ENCODE assay signal across 19 cellular contexts in the genomic region with DNA sequence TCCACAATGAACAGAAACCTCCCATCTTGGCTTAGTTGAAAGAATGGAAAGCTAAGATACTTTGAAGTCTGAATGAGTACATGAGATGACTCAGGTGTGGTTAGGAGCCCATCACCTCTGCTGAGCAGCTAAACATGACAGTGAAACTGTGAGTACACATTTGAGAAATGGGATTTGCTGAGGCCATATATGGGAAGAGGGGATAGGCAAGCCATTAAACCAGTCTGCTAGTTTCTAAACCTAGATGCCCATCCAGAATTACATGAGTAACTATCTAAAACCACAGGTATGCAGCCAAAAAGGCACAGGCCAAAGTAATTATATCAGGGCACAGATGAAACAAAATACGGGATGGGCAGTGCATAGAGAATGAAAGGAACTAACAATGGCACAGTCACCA. TPM values are rescaled to one million over a fixed set of nuclear protein-coding genes. Genes with fewer than 3 reads are reported as not detected.
A peak's percentile ranks its signal among the peaks of the same experiment; 100 is the strongest.
DNase-seq lines count a peak whose midpoint lies in the region; ATAC-seq and TF ChIP-seq lines count a peak whose summit lies in the region.
"Had no signal": no experiment of that assay in that cellular context is flagged by ENCODE, and none has a peak within 500 bp of the region (broad histone marks: within the 10 kb centered on the region; RNA-seq: fewer than 3 reads in every experiment).

No MANE protein-coding gene starts in this region.

- no peaks in the 10 kb centered on the region for H3K9me3 Mint-ChIP-seq in activated CD8-positive, alpha-beta T cell treated with anti-CD3 and anti-CD28 coated beads for 36 hours
- no peaks in the 10 kb centered on the region for H3K9me3 Mint-ChIP-seq in activated CD8-positive, alpha-beta T cell treated with anti-CD3 and anti-CD28 coated beads, Interleukin-2, amount 10 ng/mL, durations not matched to agents 7 days and 5 days (ENCODE audit: insufficient read depth)
- peaks cover 0 to 10% (median under 1%) of the 10 kb centered on the region in 6 donors for H3K9me3 Mint-ChIP-seq in immature natural killer cell
- H3K9me3 Mint-ChIP-seq: type B pancreatic cell had no signal

- H3K4me3 ChIP-seq in left lung: no peak overlapping the region
- H3K4me3 ChIP-seq: K562, skin epidermis had no signal

- peak; percentile 20 for DNase-seq in activated CD8-positive, alpha-beta T cell treated with anti-CD3 and anti-CD28 coated beads for 36 hours
- DNase-seq in activated CD8-positive, alpha-beta T cell treated with anti-CD3 and anti-CD28 coated beads, Interleukin-2, amount 10 ng/mL, durations not matched to agents 7 days and 5 days: no peak
- DNase-seq in NCI-H2196 (lab: John Stamatoyannopoulos, UW; ENCODE audit: unreplicated experiment) (peak; percentile 18), left lung (no peak), immature natural killer cell (no peak), NCI-H2171 (lab: John Stamatoyannopoulos, UW) (no peak)
- DNase-seq: ACHN; activated CD8-positive, alpha-beta memory T cell treated with anti-CD3 and anti-CD28 coated beads, Interleukin-2, amount 10 ng/mL, durations not matched to agents 7 days and 5 days; amygdala; foreskin melanocyte; naive thymus-derived CD8-positive, alpha-beta T cell; NCI-H2029 treated with DMSO at 0.1 percent for 48 hours; T-helper 9 cell had no signal

- no peaks in the 10 kb centered on the region for H3K36me3 Mint-ChIP-seq in activated CD8-positive, alpha-beta T cell treated with anti-CD3 and anti-CD28 coated beads for 36 hours (ENCODE audit: low read depth)
- no peaks in the 10 kb centered on the region for H3K36me3 Mint-ChIP-seq in activated CD8-positive, alpha-beta T cell treated with anti-CD3 and anti-CD28 coated beads, Interleukin-2, amount 10 ng/mL, durations not matched to agents 7 days and 5 days (ENCODE audit: low read depth)
- no peaks in the 10 kb centered on the region for H3K36me3 Mint-ChIP-seq in immature natural killer cell
- H3K36me3 Mint-ChIP-seq: activated CD8-positive, alpha-beta memory T cell treated with anti-CD3 and anti-CD28 coated beads, Interleukin-2, amount 10 ng/mL, durations not matched to agents 7 days and 5 days; naive thymus-derived CD8-positive, alpha-beta T cell; type B pancreatic cell had no signal

- peaks cover 12% of the 10 kb centered on the region for H3K27me3 Mint-ChIP-seq in activated CD8-positive, alpha-beta T cell treated with anti-CD3 and anti-CD28 coated beads for 36 hours
- peaks cover 6% of the 10 kb centered on the region for H3K27me3 Mint-ChIP-seq in activated CD8-positive, alpha-beta T cell treated with anti-CD3 and anti-CD28 coated beads, Interleukin-2, amount 10 ng/mL, durations not matched to agents 7 days and 5 days (ENCODE audit: low read depth)
- H3K27me3 Mint-ChIP-seq in immature natural killer cell (ENCODE audit: low read depth in 3 of 3): peaks cover 0 to 5% (median 0%) of the 10 kb centered on the region in 3 donors

- POLR2A ChIA-PET in activated CD8-positive, alpha-beta T cell treated with anti-CD3 and anti-CD28 coated beads for 36 hours (lab: Charles Lee): no interaction called here
- POLR2A ChIA-PET in activated CD8-positive, alpha-beta T cell treated with anti-CD3 and anti-CD28 coated beads, Interleukin-2, amount 10 ng/mL, durations not matched to agents 7 days and 5 days (lab: Charles Lee): no interaction called here

- peaks cover 2% of the 10 kb centered on the region for H3K4me1 Mint-ChIP-seq in activated CD8-positive, alpha-beta T cell treated with anti-CD3 and anti-CD28 coated beads for 36 hours (ENCODE audit: low read depth)
- no peaks in the 10 kb centered on the region for H3K4me1 Mint-ChIP-seq in activated CD8-positive, alpha-beta T cell treated with anti-CD3 and anti-CD28 coated beads, Interleukin-2, amount 10 ng/mL, durations not matched to agents 7 days and 5 days (ENCODE audit: low read depth)
- no peaks in the 10 kb centered on the region for H3K4me1 Mint-ChIP-seq in immature natural killer cell
- H3K4me1 Mint-ChIP-seq: activated CD8-positive, alpha-beta memory T cell treated with anti-CD3 and anti-CD28 coated beads, Interleukin-2, amount 10 ng/mL, durations not matched to agents 7 days and 5 days; naive thymus-derived CD8-positive, alpha-beta T cell had no signal

- intact Hi-C loops in activated CD8-positive, alpha-beta T cell treated with anti-CD3 and anti-CD28 coated beads for 36 hours (cut with micrococcal nuclease): no loop called here
- intact Hi-C loops in left lung (cut with DNase I): no loop called here

- ATAC-seq in activated CD8-positive, alpha-beta T cell treated with anti-CD3 and anti-CD28 coated beads for 36 hours: peak; percentile 74
- ATAC-seq in activated CD8-positive, alpha-beta T cell treated with anti-CD3 and anti-CD28 coated beads, Interleukin-2, amount 10 ng/mL, durations not matched to agents 7 days and 5 days: no peak
- ATAC-seq in HG02759 (IDR thresholded peaks at IDR 0.05; ENCODE audit: unreplicated experiment): peak; percentile 65
- ATAC-seq in left lung: peak; percentile 10
- ATAC-seq in GM21360 (IDR thresholded peaks at IDR 0.05; ENCODE audit: unreplicated experiment): no peak
- ATAC-seq: activated CD8-positive, alpha-beta memory T cell treated with anti-CD3 and anti-CD28 coated beads, Interleukin-2, amount 10 ng/mL, durations not matched to agents 7 days and 5 days; K562; naive thymus-derived CD8-positive, alpha-beta T cell had no signal

- no peaks in the 10 kb centered on the region for H3K27me3 ChIP-seq in left lung

- no peak for TF ChIP-seq CTCF in activated CD8-positive, alpha-beta T cell treated with anti-CD3 and anti-CD28 coated beads for 36 hours (IDR thresholded peaks at IDR 0.05)
- TF ChIP-seq CTCF in left lung (IDR thresholded peaks at IDR 0.05): no peak

- H3K27ac ChIP-seq in left lung: no peak overlapping the region
- H3K27ac ChIP-seq: skin epidermis had no signal

- CTCF ChIA-PET in activated CD8-positive, alpha-beta T cell treated with anti-CD3 and anti-CD28 coated beads for 36 hours (lab: Charles Lee): interaction anchor here (1.2 kb wide), 1 partner anchor 104 kb away, joined by 3 read pairs; no protein-coding TSS in a partner anchor
- CTCF ChIA-PET in activated CD8-positive, alpha-beta T cell treated with anti-CD3 and anti-CD28 coated beads, Interleukin-2, amount 10 ng/mL, durations not matched to agents 7 days and 5 days (lab: Charles Lee): interaction anchor here (0.7 kb wide), 1 partner anchor 104 kb away, joined by 3 read pairs; no protein-coding TSS in a partner anchor

- H3K4me3 Mint-ChIP-seq in activated CD8-positive, alpha-beta T cell treated with anti-CD3 and anti-CD28 coated beads for 36 hours: no peak overlapping the region
- H3K4me3 Mint-ChIP-seq in activated CD8-positive, alpha-beta T cell treated with anti-CD3 and anti-CD28 coated beads, Interleukin-2, amount 10 ng/mL, durations not matched to agents 7 days and 5 days: no peak overlapping the region
- no peak overlapping the region for H3K4me3 Mint-ChIP-seq in immature natural killer cell
- H3K4me3 Mint-ChIP-seq: activated CD8-positive, alpha-beta memory T cell treated with anti-CD3 and anti-CD28 coated beads, Interleukin-2, amount 10 ng/mL, durations not matched to agents 7 days and 5 days; naive thymus-derived CD8-positive, alpha-beta T cell; type B pancreatic cell had no signal

- H3K4me1 ChIP-seq in left lung: peaks cover 0 to 3% of the 10 kb centered on the region in 2 donors

- H3K9me3 ChIP-seq in left lung: no peaks in the 10 kb centered on the region

- H3K27ac Mint-ChIP-seq in activated CD8-positive, alpha-beta T cell treated with anti-CD3 and anti-CD28 coated beads for 36 hours: no peak overlapping the region
- no peak overlapping the region for H3K27ac Mint-ChIP-seq in activated CD8-positive, alpha-beta T cell treated with anti-CD3 and anti-CD28 coated beads, Interleukin-2, amount 10 ng/mL, durations not matched to agents 7 days and 5 days
- no peak overlapping the region for H3K27ac Mint-ChIP-seq in immature natural killer cell
- H3K27ac Mint-ChIP-seq: activated CD8-positive, alpha-beta memory T cell treated with anti-CD3 and anti-CD28 coated beads, Interleukin-2, amount 10 ng/mL, durations not matched to agents 7 days and 5 days; naive thymus-derived CD8-positive, alpha-beta T cell; type B pancreatic cell had no signal

- peaks cover 0 to 6% of the 10 kb centered on the region in 2 donors for H3K36me3 ChIP-seq in left lung

RNA-seq across cellular contexts. Expression of a gene that starts 41.2 kb away (rescaled TPM):
- under 1 TPM in 1 of 2 experiments, not detected in 1; 0.25 TPM for total RNA-seq in activated CD8-positive, alpha-beta T cell treated with anti-CD3 and anti-CD28 coated beads for 36 hours
- not detected for total RNA-seq in activated CD8-positive, alpha-beta T cell treated with anti-CD3 and anti-CD28 coated beads, Interleukin-2, amount 10 ng/mL, durations not matched to agents 7 days and 5 days
- total RNA-seq in left lung: 100 to 1,000 TPM; 133 to 251 TPM
- polyA plus RNA-seq in immature natural killer cell: not detected
- total RNA-seq: activated CD8-positive, alpha-beta memory T cell treated with anti-CD3 and anti-CD28 coated beads, Interleukin-2, amount 10 ng/mL, durations not matched to agents 7 days and 5 days; naive thymus-derived CD8-positive, alpha-beta T cell; OCI-LY7 had no signal
- polyA plus RNA-seq: K562; naive thymus-derived CD8-positive, alpha-beta T cell had no signal

Comparison
In these comparisons a context has a peak if more than half of its experiments do, and no peak if none do; other contexts are left out.
1. ATAC-seq: peak in activated CD8-positive, alpha-beta T cell treated with anti-CD3 and anti-CD28 coated beads for 36 hours (single experiment), HG02759 (single experiment) and left lung (single experiment); none in activated CD8-positive, alpha-beta T cell treated with anti-CD3 and anti-CD28 coated beads, Interleukin-2, amount 10 ng/mL, durations not matched to agents 7 days and 5 days (single experiment) and GM21360 (single experiment).
2. DNase-seq: peak in activated CD8-positive, alpha-beta T cell treated with anti-CD3 and anti-CD28 coated beads for 36 hours (single experiment) and NCI-H2196 (single experiment); none in activated CD8-positive, alpha-beta T cell treated with anti-CD3 and anti-CD28 coated beads, Interleukin-2, amount 10 ng/mL, durations not matched to agents 7 days and 5 days (single experiment), left lung (0 of 2), immature natural killer cell (0 of 3) and NCI-H2171 (single experiment).
3. RNA of a gene that starts 41.2 kb away (total RNA-seq): 133 to 251 TPM in left lung; 0.25 TPM in activated CD8-positive, alpha-beta T cell treated with anti-CD3 and anti-CD28 coated beads for 36 hours and not detected in activated CD8-positive, alpha-beta T cell treated with anti-CD3 and anti-CD28 coated beads, Interleukin-2, amount 10 ng/mL, durations not matched to agents 7 days and 5 days; every median in the first group is over 100 times any median in the second.